In the genomic region with DNA sequence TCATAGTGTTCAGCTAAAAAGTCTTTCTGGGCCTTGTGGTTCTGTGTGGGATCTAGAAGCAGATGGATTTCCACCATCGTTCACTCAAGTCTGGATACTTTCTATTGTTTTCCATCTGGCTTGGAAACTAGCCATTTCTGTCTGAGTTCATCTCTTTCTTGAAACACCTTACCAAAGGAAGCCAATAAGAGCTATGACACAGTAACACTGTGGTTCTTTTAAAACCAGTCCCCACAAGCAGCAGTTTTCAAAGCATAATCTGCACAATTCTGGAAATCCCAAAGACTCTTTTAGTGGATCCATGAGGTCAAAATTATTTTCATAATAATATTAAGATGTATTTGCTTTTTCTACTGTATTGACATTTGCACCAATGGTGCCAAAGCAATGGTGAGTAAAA, we compare ENCODE assay signal across 23 cellular contexts.
DNase-seq lines count a peak whose midpoint lies in the region; ATAC-seq and TF ChIP-seq lines count a peak whose summit lies in the region.
"Had no signal": no experiment of that assay in that cellular context is flagged by ENCODE, and none has a peak within 500 bp of the region (broad histone marks: within the 10 kb centered on the region; RNA-seq: fewer than 3 reads in every experiment).

No MANE protein-coding gene starts in this region.

- H3K4me3 Mint-ChIP-seq in MCF 10A (ENCODE audit: unreplicated experiment), result no peak overlapping the region
- H3K4me3 Mint-ChIP-seq in natural killer cell, result no peak overlapping the region
- H3K4me3 Mint-ChIP-seq: CD14-positive monocyte; CD4-positive, alpha-beta memory T cell; CD4-positive, CD25-positive, alpha-beta regulatory T cell; CD8-positive, alpha-beta memory T cell had no signal

- WGBS in mammary epithelial cell (ENCODE audit: low coverage, missing lambda C conversion rate), result 0% methylated on average over 1 of the region's 1 CpG
- 57 to 67% methylated on average over 1 of the region's 1 CpG for WGBS in body of pancreas, 2 donors

- H3K79me2 ChIP-seq in mammary epithelial cell (ENCODE audit: insufficient read depth, low read length), result no peaks in the 10 kb centered on the region

- ATAC-seq in natural killer cell (peak in 2 of 3 donors; percentile 76 to 78), body of pancreas (no peak)
- ATAC-seq: GM12878 had no signal

- no peak overlapping the region for H3K9ac ChIP-seq in mammary epithelial cell (ENCODE audit: insufficient read depth, low read length)
- H3K9ac ChIP-seq: BLaER1 had no signal

- H3K36me3 ChIP-seq in mammary epithelial cell (ENCODE audit: insufficient read depth, low read length) (no peaks in the 10 kb centered on the region), body of pancreas (replicated peaks in 1 of 2; ENCODE audit: insufficient read depth in 1 of 2, low read depth in 2 of 2) (no peaks in the 10 kb centered on the region)
- H3K36me3 ChIP-seq: BE2C, BLaER1 had no signal

- H4K20me1 ChIP-seq in mammary epithelial cell (ENCODE audit: insufficient read depth, low read length), result no peaks in the 10 kb centered on the region
- H4K20me1 ChIP-seq: BLaER1 had no signal

- H3K27me3 Mint-ChIP-seq in MCF 10A (ENCODE audit: insufficient read depth, unreplicated experiment), result no peaks in the 10 kb centered on the region
- peaks cover 0 to 2% of the 10 kb centered on the region in 2 donors for H3K27me3 Mint-ChIP-seq in natural killer cell (ENCODE audit: low read depth in 2 of 2)
- H3K27me3 Mint-ChIP-seq: CD4-positive, alpha-beta memory T cell had no signal

- intact Hi-C loops in mammary epithelial cell (cut with micrococcal nuclease) (no loop called here), MCF 10A (cut with micrococcal nuclease) (no loop called here), natural killer cell (cut with micrococcal nuclease) (loop anchor here (2.0 kb wide), 1 partner anchor 16 kb away; no protein-coding TSS in a partner anchor), body of pancreas (cut with DNase I) (no loop called here)

- POLR2A ChIA-PET in MCF 10A (lab: Yijun Ruan, JAX), result no interaction called here

- no peaks in the 10 kb centered on the region for H3K27me3 ChIP-seq in mammary epithelial cell (ENCODE audit: insufficient read depth, low read length)
- H3K27me3 ChIP-seq in body of pancreas, result no peaks in the 10 kb centered on the region
- H3K27me3 ChIP-seq: BE2C, BLaER1 had no signal

- H3K9me3 Mint-ChIP-seq in MCF 10A (ENCODE audit: unreplicated experiment) (no peaks in the 10 kb centered on the region), natural killer cell (peaks cover 0 to 3% of the 10 kb centered on the region in 2 donors)

- TF ChIP-seq POLR2A in body of pancreas (IDR thresholded peaks at IDR 0.05), result no peak

- CTCF ChIA-PET in mammary epithelial cell (lab: Charles Lee; ENCODE audit: low non-redundant PET), result interaction anchor here (0.6 kb wide), 1 partner anchor 42 kb away, joined by 10 read pairs; no protein-coding TSS in a partner anchor
- CTCF ChIA-PET in MCF 10A (lab: Yijun Ruan, JAX), result interaction anchor here (0.6 kb wide), 1 partner anchor 584 kb away, joined by 5 read pairs; no protein-coding TSS in a partner anchor

- H3K27ac Mint-ChIP-seq in MCF 10A (ENCODE audit: low read depth, unreplicated experiment) (no peak overlapping the region), natural killer cell (peak overlapping the region; percentile 9 to 39)
- H3K27ac Mint-ChIP-seq: CD14-positive monocyte; CD4-positive, alpha-beta memory T cell; CD4-positive, CD25-positive, alpha-beta regulatory T cell; CD8-positive, alpha-beta memory T cell had no signal

- in situ Hi-C loops in mammary epithelial cell (cut with MboI; ENCODE audit: low sequenced_read_pairs in 2 of 2), result no loop called here

- no peaks in the 10 kb centered on the region for H3K4me1 Mint-ChIP-seq in MCF 10A (ENCODE audit: insufficient read depth, unreplicated experiment)
- H3K4me1 Mint-ChIP-seq in natural killer cell, result peaks cover 13 to 14% of the 10 kb centered on the region in 2 donors
- H3K4me1 Mint-ChIP-seq: CD14-positive monocyte; CD4-positive, alpha-beta memory T cell; CD4-positive, CD25-positive, alpha-beta regulatory T cell; CD8-positive, alpha-beta memory T cell had no signal

- H3K4me2 ChIP-seq in mammary epithelial cell (ENCODE audit: insufficient read depth, low read depth, low read length), result no peak overlapping the region
- H3K4me2 ChIP-seq: BLaER1 had no signal

- no peaks in the 10 kb centered on the region for H3K36me3 Mint-ChIP-seq in MCF 10A (ENCODE audit: insufficient read depth, unreplicated experiment)
- no peaks in the 10 kb centered on the region for H3K36me3 Mint-ChIP-seq in natural killer cell
- H3K36me3 Mint-ChIP-seq: CD14-positive monocyte; CD4-positive, alpha-beta memory T cell; CD4-positive, CD25-positive, alpha-beta regulatory T cell had no signal

- no TSS peak for BruUV-seq in mammary epithelial cell (replicated peaks; lab: Mats Ljungman, UMichigan)
- BruUV-seq in MCF 10A (replicated peaks; lab: Mats Ljungman, UMichigan), result no TSS peak

- H3K4me3 ChIP-seq in mammary epithelial cell (replicated peaks in 1 of 3; ENCODE audit: insufficient read depth in 1 of 3, low read depth in 2 of 3, low read length in 3 of 3) (no peak overlapping the region), body of pancreas (no peak overlapping the region)
- H3K4me3 ChIP-seq: BLaER1, GM12878 had no signal

- H3K4me1 ChIP-seq in mammary epithelial cell (ENCODE audit: insufficient read depth, low read length) (no peaks in the 10 kb centered on the region), body of pancreas (no peaks in the 10 kb centered on the region)
- H3K4me1 ChIP-seq: BLaER1 had no signal

- peak; percentile 12 for DNase-seq in mammary epithelial cell
- no peak for DNase-seq in MCF 10A (ENCODE audit: unreplicated experiment)
- DNase-seq in natural killer cell, result no peak
- DNase-seq in body of pancreas, result no peak
- DNase-seq in cerebellum (ENCODE audit: low spot score), result no peak
- DNase-seq: 8988T; ACHN; BE2C; C1 segment of cervical spinal cord; CD4-positive, alpha-beta memory T cell; CD4-positive, CD25-positive, alpha-beta regulatory T cell; CD8-positive, alpha-beta memory T cell; COR-L47; DMS 273 treated with DMSO at 0.1 percent for 48 hours; DMS153; DMS53; DMS79; DND-41; EL; GDM1 had no signal

- dilution Hi-C loops in mammary epithelial cell (cut with HindIII; ENCODE audit: low sequenced_read_pairs), result no loop called here

- H3K9me3 ChIP-seq in mammary epithelial cell (replicated peaks; ENCODE audit: insufficient read depth, low read length) (no peaks in the 10 kb centered on the region), body of pancreas (no peaks in the 10 kb centered on the region)
- H3K9me3 ChIP-seq: BE2C had no signal

- H3K27ac ChIP-seq in mammary epithelial cell (ENCODE audit: insufficient read depth, low read depth, low read length), result no peak overlapping the region
- no peak overlapping the region for H3K27ac ChIP-seq in body of pancreas
- H3K27ac ChIP-seq: BLaER1 had no signal

- H2AFZ ChIP-seq in mammary epithelial cell (ENCODE audit: low read depth, low read length), result no peak overlapping the region

- TF ChIP-seq CTCF in mammary epithelial cell (conservative IDR thresholded peaks at IDR 0.05 in 1 of 2, IDR thresholded peaks at IDR 0.05 in 1 of 2; ENCODE audit: extremely low read depth in 1 of 2, insufficient read depth in 1 of 2, low read depth in 1 of 2, low read length in 2 of 2) (no peak), MCF 10A (IDR thresholded peaks at IDR 0.05; ENCODE audit: unreplicated experiment) (no peak), natural killer cell (IDR thresholded peaks at IDR 0.05) (no peak), body of pancreas (IDR thresholded peaks at IDR 0.05) (no peak)
